In the genomic region with DNA sequence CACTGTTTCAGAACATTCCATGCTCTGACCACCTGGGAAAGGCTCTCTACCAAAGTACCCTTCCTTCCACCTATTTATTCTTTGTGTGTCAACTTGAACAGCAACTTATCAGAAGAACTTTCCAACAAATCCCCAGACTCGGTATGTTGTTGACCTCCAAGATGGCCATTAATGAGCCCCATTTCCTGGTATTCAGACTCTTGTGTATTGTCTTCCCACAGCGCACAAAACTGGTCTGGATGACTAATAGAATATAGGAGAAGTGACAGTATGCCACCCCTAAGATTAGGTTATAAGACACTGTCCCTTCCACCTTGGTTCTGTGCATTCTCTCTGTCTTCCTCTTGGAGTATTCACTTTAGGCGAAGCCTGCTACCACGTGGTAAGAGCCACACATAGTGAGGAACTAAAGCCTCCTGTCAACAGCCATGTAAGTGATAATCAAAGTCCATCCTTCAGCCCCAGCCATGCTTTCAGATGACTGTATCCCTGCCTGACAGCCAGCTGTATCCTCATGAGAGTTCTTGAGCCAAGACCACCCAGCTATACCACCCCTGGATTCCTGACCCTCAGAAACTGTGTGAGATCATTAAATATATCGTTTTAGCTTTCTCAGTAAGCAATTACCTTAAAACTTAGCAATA, we compare ENCODE assay signal across 1 cellular context.
TF ChIP-seq lines count a peak whose summit lies in the region.

No MANE protein-coding gene starts in this region.

TF ChIP-seq in K562, 482 proteins besides CTCF, POLR2A, EP300 and RAD21 (continued from another document):
- TF ChIP-seq, protein P1, sequence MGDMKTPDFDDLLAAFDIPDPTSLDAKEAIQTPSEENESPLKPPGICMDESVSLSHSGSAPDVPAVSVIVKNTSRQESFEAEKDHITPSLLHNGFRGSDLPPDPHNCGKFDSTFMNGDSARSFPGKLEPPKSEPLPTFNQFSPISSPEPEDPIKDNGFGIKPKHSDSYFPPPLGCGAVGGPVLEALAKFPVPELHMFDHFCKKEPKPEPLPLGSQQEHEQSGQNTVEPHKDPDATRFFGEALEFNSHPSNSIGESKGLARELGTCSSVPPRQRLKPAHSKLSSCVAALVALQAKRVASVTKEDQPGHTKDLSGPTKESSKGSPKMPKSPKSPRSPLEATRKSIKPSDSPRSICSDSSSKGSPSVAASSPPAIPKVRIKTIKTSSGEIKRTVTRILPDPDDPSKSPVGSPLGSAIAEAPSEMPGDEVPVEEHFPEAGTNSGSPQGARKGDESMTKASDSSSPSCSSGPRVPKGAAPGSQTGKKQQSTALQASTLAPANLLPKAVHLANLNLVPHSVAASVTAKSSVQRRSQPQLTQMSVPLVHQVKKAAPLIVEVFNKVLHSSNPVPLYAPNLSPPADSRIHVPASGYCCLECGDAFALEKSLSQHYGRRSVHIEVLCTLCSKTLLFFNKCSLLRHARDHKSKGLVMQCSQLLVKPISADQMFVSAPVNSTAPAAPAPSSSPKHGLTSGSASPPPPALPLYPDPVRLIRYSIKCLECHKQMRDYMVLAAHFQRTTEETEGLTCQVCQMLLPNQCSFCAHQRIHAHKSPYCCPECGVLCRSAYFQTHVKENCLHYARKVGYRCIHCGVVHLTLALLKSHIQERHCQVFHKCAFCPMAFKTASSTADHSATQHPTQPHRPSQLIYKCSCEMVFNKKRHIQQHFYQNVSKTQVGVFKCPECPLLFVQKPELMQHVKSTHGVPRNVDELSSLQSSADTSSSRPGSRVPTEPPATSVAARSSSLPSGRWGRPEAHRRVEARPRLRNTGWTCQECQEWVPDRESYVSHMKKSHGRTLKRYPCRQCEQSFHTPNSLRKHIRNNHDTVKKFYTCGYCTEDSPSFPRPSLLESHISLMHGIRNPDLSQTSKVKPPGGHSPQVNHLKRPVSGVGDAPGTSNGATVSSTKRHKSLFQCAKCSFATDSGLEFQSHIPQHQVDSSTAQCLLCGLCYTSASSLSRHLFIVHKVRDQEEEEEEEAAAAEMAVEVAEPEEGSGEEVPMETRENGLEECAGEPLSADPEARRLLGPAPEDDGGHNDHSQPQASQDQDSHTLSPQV (IDR thresholded peaks at IDR 0.05) = 0 out of 2 replicates have a peak, but pooled peaks have one; percentile 21
- TF ChIP-seq, protein P2, sequence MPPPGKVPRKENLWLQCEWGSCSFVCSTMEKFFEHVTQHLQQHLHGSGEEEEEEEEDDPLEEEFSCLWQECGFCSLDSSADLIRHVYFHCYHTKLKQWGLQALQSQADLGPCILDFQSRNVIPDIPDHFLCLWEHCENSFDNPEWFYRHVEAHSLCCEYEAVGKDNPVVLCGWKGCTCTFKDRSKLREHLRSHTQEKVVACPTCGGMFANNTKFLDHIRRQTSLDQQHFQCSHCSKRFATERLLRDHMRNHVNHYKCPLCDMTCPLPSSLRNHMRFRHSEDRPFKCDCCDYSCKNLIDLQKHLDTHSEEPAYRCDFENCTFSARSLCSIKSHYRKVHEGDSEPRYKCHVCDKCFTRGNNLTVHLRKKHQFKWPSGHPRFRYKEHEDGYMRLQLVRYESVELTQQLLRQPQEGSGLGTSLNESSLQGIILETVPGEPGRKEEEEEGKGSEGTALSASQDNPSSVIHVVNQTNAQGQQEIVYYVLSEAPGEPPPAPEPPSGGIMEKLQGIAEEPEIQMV (tag; conservative IDR thresholded peaks at IDR 0.05; ENCODE audit: low read depth) = no peak
- no peak for TF ChIP-seq ELF1 (tag; IDR thresholded peaks at IDR 0.05)
- no peak for TF ChIP-seq RBM39 (optimal IDR thresholded peaks at IDR 0.05; ENCODE audit: low read depth, low read length)
- no peak for TF ChIP-seq SAP30 (IDR thresholded peaks at IDR 0.05; ENCODE audit: borderline replicate concordance, insufficient read depth, low read depth, low read length, poor library complexity, severe bottlenecking)
- no peak for TF ChIP-seq ZNF444 (CRISPR knock-in tag; IDR thresholded peaks at IDR 0.05)
- TF ChIP-seq HIVEP1 (CRISPR knock-in tag; IDR thresholded peaks at IDR 0.05) = no peak
- peak; percentile 23; the same call in 1 of the 2 replicates for TF ChIP-seq L3MBTL2 (IDR thresholded peaks at IDR 0.05)
- TF ChIP-seq OTX1 (CRISPR knock-in tag; IDR thresholded peaks at IDR 0.05) = no peak
- TF ChIP-seq, protein P3, sequence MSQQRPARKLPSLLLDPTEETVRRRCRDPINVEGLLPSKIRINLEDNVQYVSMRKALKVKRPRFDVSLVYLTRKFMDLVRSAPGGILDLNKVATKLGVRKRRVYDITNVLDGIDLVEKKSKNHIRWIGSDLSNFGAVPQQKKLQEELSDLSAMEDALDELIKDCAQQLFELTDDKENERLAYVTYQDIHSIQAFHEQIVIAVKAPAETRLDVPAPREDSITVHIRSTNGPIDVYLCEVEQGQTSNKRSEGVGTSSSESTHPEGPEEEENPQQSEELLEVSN (IDR thresholded peaks at IDR 0.05; ENCODE audit: borderline replicate concordance in 1 of 2, extremely low read depth in 1 of 2, insufficient read depth in 1 of 2, insufficient read length in 1 of 2, low read depth in 1 of 2, low read length in 1 of 2, poor library complexity in 1 of 2, severe bottlenecking in 1 of 2) = peak in 1 of 2 experiments; percentile 10
